Comparison of ENCODE assay signal across 2 cellular contexts in genomic region chr1:16795119-16795518, GRCh38. TPM values are rescaled to one million over a fixed set of nuclear protein-coding genes. Genes with fewer than 3 reads are reported as not detected.
"Had no signal": no experiment of that assay in that cellular context is flagged by ENCODE, and none has a peak within 500 bp of the region (broad histone marks: within the 10 kb centered on the region; RNA-seq: fewer than 3 reads in every experiment).

No MANE protein-coding gene starts in this region.

RNA-seq across cellular contexts. Expression of gene RNU1-4, which starts 54.8 kb away (rescaled TPM):
- polyA plus RNA-seq: adipose tissue, cardiac muscle cell had no signal
